ENCODE assay signal across 8 cellular contexts in genomic region chr7:22350466-22351328, GRCh38. TPM values are rescaled to one million over a fixed set of nuclear protein-coding genes. Genes with fewer than 3 reads are reported as not detected.
A peak's percentile ranks its signal among the peaks of the same experiment; 100 is the strongest.
DNase-seq lines count a peak whose midpoint lies in the region; ATAC-seq, FAIRE-seq and TF ChIP-seq lines count a peak whose summit lies in the region.

No MANE protein-coding gene starts in this region.

- H2AFZ ChIP-seq in endothelial cell of umbilical vein (ENCODE audit: low read depth, low read length), result no peak overlapping the region

- H3K27ac ChIP-seq in endothelial cell of umbilical vein (ENCODE audit: insufficient read depth, low read depth, low read length) (no peak overlapping the region), lower lobe of right lung (no peak overlapping the region)

- no TSS peak for BruUV-seq in endothelial cell of umbilical vein (replicated peaks; lab: Mats Ljungman, UMichigan)

- dilution Hi-C loops in endothelial cell of umbilical vein (cut with MboI; ENCODE audit: extremely low pct_ligation_motif_present, low sequenced_read_pairs), result no loop called here

- H4K20me1 ChIP-seq in endothelial cell of umbilical vein (replicated peaks; ENCODE audit: control insufficient read depth, extremely low read depth, insufficient read depth, low read length), result no peaks in the 10 kb centered on the region

- no peak for TF ChIP-seq POLR2A in endothelial cell of umbilical vein (IDR thresholded peaks at IDR 0.05; ENCODE audit: low read depth, low read length)

- FAIRE-seq in endothelial cell of umbilical vein (lab: Jason Lieb, UNC), result peak; percentile 42

- H3K36me3 ChIP-seq in endothelial cell of umbilical vein (ENCODE audit: control insufficient read depth in 2 of 2, extremely low read depth in 1 of 2, insufficient read depth in 2 of 2, low read length in 2 of 2) (no peaks in the 10 kb centered on the region), lower lobe of right lung (no peaks in the 10 kb centered on the region)

- H3K27me3 ChIP-seq in endothelial cell of umbilical vein (ENCODE audit: control insufficient read depth in 2 of 2, insufficient read depth in 2 of 2, low read length in 2 of 2) (no peaks in the 10 kb centered on the region), lower lobe of right lung (ENCODE audit: low read depth) (peaks cover 1% of the 10 kb centered on the region)

- no peaks in the 10 kb centered on the region for H3K79me2 ChIP-seq in endothelial cell of umbilical vein (ENCODE audit: control insufficient read depth, insufficient read depth, low read length)

- H3K4me1 ChIP-seq in endothelial cell of umbilical vein (ENCODE audit: control insufficient read depth, extremely low read depth, insufficient read depth, low read length), result peaks cover 11% of the 10 kb centered on the region
- H3K4me1 ChIP-seq in lower lobe of right lung, result peaks cover 11% of the 10 kb centered on the region

- H3K9me1 ChIP-seq in endothelial cell of umbilical vein (replicated peaks; ENCODE audit: control insufficient read depth, extremely low read depth, insufficient read depth, low read length), result no peaks in the 10 kb centered on the region

- H3K4me3 ChIP-seq in endothelial cell of umbilical vein (replicated peaks in 1 of 3; ENCODE audit: insufficient read depth in 1 of 3, low read depth in 1 of 3, low read length in 3 of 3) (no peak overlapping the region), lower lobe of right lung (no peak overlapping the region)

- peak; percentile 39 for DNase-seq in DMS 273 treated with DMSO at 0.1 percent for 48 hours (lab: John Stamatoyannopoulos, UW)
- DNase-seq in HT1080 (ENCODE audit: low read depth), result peak; percentile 28
- peak; percentile 46 for DNase-seq in endothelial cell of umbilical vein (ENCODE audit: low read depth, low spot score)
- no peak for DNase-seq in lower lobe of right lung
- no peak for DNase-seq in NCI-H2227 (lab: John Stamatoyannopoulos, UW; ENCODE audit: unreplicated experiment)
- no peak for DNase-seq in C1 segment of cervical spinal cord (lab: John Stamatoyannopoulos, UW)
- no peak for DNase-seq in globus pallidus (ENCODE audit: low spot score)

- TF ChIP-seq CTCF in endothelial cell of umbilical vein (IDR thresholded peaks at IDR 0.05; ENCODE audit: extremely low read depth in 1 of 2, insufficient read depth in 1 of 2, low read depth in 1 of 2, low read length in 2 of 2), result no peak
- TF ChIP-seq CTCF in lower lobe of right lung (IDR thresholded peaks at IDR 0.05), result no peak

- POLR2A ChIA-PET in endothelial cell of umbilical vein (lab: Charles Lee), result interaction anchor here (0.5 to 0.9 kb wide), 2 partner anchors 95 to 136 kb away, joined by 3 read pairs; no protein-coding TSS in a partner anchor

- intact Hi-C loops in endothelial cell of umbilical vein (cut with micrococcal nuclease), result no loop called here
- intact Hi-C loops in lower lobe of right lung (cut with DNase I), result no loop called here

- ATAC-seq in GM21447 (IDR thresholded peaks at IDR 0.05; ENCODE audit: unreplicated experiment) (peak; percentile 62), lower lobe of right lung (no peak)

- CTCF ChIA-PET in endothelial cell of umbilical vein (lab: Charles Lee), result interaction anchor here (0.9 to 2.2 kb wide), 4 partner anchors 10 to 23 kb away, joined by 3 to 6 read pairs (median 3); no protein-coding TSS in a partner anchor

- H3K4me2 ChIP-seq in endothelial cell of umbilical vein (ENCODE audit: insufficient read depth, low read length), result no peak overlapping the region

- H3K9me3 ChIP-seq in endothelial cell of umbilical vein (replicated peaks; ENCODE audit: control insufficient read depth, insufficient read depth, low read length), result no peaks in the 10 kb centered on the region
- H3K9me3 ChIP-seq in lower lobe of right lung, result peaks cover 6% of the 10 kb centered on the region

- no peak overlapping the region for H3K9ac ChIP-seq in endothelial cell of umbilical vein (replicated peaks; ENCODE audit: extremely low read depth, insufficient read depth, low read length)

TF ChIP-seq in endothelial cell of umbilical vein, 7 proteins besides CTCF, POLR2A, EP300 and RAD21:
- TF ChIP-seq JUN (IDR thresholded peaks at IDR 0.05; ENCODE audit: borderline replicate concordance, insufficient read depth, insufficient read length, low read depth), result peak; percentile 54
- TF ChIP-seq FOS (IDR thresholded peaks at IDR 0.05; ENCODE audit: borderline replicate concordance, insufficient read depth, low read length), result peak; percentile 66
- TF ChIP-seq POLR2AphosphoS5 (IDR thresholded peaks at IDR 0.05; ENCODE audit: insufficient read depth, low read depth, low read length), result no peak
- TF ChIP-seq EZH2 (IDR thresholded peaks at IDR 0.05; ENCODE audit: borderline replicate concordance, low read depth, low read length, severe bottlenecking), result no peak
- peak; percentile 85 for TF ChIP-seq GATA2 (IDR thresholded peaks at IDR 0.05; ENCODE audit: insufficient read depth, insufficient read length, low read depth, low read length)

RNA-seq across cellular contexts. Expression of gene RAPGEF5, which starts 6.3 kb away (rescaled TPM):
- total RNA-seq in HT1080 (2014; rRNA removed; shearing (Covaris generic)), result 0.84 and 3.1 TPM in 2 replicates
- polyA plus RNA-seq in HT1080 (2015; cell fraction: cytosol; rRNA removed), result 1.1 and 1.7 TPM in 2 replicates
- polyA plus RNA-seq in HT1080 (2015; cell fraction: nucleus; rRNA removed), result 0.96 and 1.7 TPM in 2 replicates
- total RNA-seq in endothelial cell of umbilical vein, result 43.2 and 43.3 TPM in 2 replicates
- polyA plus RNA-seq in endothelial cell of umbilical vein, result 4.5 and 10.0 TPM in 2 replicates
- polyA plus RNA-seq in endothelial cell of umbilical vein (2011; cell fraction: cytosol; rRNA removed), result 6.2 and 7.1 TPM in 2 replicates
- 65.7 and 106 TPM in 2 replicates for polyA plus RNA-seq in endothelial cell of umbilical vein (2011; cell fraction: nucleus; rRNA removed)
- 13.8 and 26.2 TPM in 2 replicates for polyA plus RNA-seq in endothelial cell of umbilical vein (2012)
- polyA minus RNA-seq in endothelial cell of umbilical vein, result 50.1 and 70.0 TPM in 2 replicates
- polyA minus RNA-seq in endothelial cell of umbilical vein (2011; cell fraction: cytosol; rRNA and poly(A)+ RNA removed), result not detected
- polyA minus RNA-seq in endothelial cell of umbilical vein (2011; cell fraction: nucleus; rRNA and poly(A)+ RNA removed), result 400 and 690 TPM in 2 replicates
- total RNA-seq in lower lobe of right lung, result 85.1 TPM

Comparison
In these comparisons a context has a peak if more than half of its experiments do, and no peak if none do; other contexts are left out.
1. DNase-seq: peak in DMS 273 treated with DMSO at 0.1 percent for 48 hours (single experiment), HT1080 (single experiment) and endothelial cell of umbilical vein (single experiment); none in lower lobe of right lung (single experiment), NCI-H2227 (single experiment), C1 segment of cervical spinal cord (0 of 14) and globus pallidus (single experiment).
2. RNA of gene RAPGEF5, which starts 6.3 kb away (total RNA-seq): 85.1 TPM in lower lobe of right lung (single experiment) and 43.2 to 43.3 TPM in endothelial cell of umbilical vein; 0.84 to 3.1 TPM in HT1080; every median in the first group is over 10 times any median in the second.